ENCODE assay signal across 1 cellular context in the genomic region with DNA sequence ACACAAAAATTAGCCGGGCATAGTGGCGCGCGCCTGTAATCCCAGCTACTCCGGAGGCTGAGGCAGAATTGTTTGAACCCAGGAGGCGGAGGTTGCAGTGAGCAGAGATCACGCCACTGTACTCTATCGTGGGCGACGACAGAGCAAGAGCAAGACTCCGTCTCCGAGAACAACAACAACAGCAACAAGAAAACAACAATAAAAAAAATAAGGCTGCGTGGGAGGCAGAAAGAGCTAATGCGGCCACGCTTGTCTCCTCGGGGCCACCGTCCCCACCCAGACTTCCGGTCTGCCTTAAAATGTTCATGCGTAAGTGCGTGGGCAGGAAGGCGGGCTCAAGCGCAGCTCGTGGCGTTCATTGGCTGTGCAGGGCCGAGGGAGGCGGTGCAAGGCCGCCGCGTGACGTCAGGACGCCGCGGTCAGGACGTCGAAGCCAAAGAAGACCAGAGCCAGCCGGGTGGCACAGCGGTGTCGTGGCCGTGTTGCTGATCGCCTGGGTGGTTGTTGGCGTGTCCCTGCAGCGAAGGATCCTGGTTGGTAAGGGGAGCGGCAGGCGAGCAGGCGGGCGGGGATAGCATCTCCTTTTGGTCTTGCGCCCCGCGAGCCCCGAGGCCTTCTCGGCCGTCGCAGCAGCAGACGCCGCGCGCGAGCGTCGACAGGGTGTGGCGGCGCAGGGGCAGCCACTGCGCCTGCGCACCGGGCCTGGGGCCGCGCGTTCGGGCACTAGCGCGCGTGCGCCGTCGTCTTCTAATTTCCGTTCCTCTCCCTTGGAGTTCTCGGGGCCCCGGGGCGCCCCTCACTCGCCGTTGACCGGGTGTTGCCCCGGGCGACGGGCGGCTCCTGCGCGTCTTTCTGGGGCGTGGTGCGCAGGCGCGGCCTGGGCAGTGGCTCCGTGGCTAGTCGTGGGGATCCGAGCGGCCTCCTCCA.
TF ChIP-seq lines count a peak whose summit lies in the region.

A gene (plus strand): TSS at position 426 of the 927 bp plus-strand sequence. CDS start 2,146 bp downstream, outside the sequence.

TF ChIP-seq in HepG2, 621 proteins besides CTCF, POLR2A, EP300 and RAD21 (continued from another document and continues in another):
- TF ChIP-seq, protein P1, sequence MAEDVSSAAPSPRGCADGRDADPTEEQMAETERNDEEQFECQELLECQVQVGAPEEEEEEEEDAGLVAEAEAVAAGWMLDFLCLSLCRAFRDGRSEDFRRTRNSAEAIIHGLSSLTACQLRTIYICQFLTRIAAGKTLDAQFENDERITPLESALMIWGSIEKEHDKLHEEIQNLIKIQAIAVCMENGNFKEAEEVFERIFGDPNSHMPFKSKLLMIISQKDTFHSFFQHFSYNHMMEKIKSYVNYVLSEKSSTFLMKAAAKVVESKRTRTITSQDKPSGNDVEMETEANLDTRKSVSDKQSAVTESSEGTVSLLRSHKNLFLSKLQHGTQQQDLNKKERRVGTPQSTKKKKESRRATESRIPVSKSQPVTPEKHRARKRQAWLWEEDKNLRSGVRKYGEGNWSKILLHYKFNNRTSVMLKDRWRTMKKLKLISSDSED (CRISPR knock-in tag; IDR thresholded peaks at IDR 0.05), result no peak
- peak; percentile 80 for TF ChIP-seq MIER3 (CRISPR knock-in tag; IDR thresholded peaks at IDR 0.05; ENCODE audit: borderline replicate concordance)
- peak; percentile 84 for TF ChIP-seq HDAC1 (CRISPR knock-in tag; IDR thresholded peaks at IDR 0.05)
- TF ChIP-seq ZC3H13 (CRISPR knock-in tag; IDR thresholded peaks at IDR 0.05), result 0 out of 2 replicates have a peak, but pooled peaks have one; percentile 43
- TF ChIP-seq ZFP62 (CRISPR knock-in tag; IDR thresholded peaks at IDR 0.05), result no peak
- TF ChIP-seq, protein P2, sequence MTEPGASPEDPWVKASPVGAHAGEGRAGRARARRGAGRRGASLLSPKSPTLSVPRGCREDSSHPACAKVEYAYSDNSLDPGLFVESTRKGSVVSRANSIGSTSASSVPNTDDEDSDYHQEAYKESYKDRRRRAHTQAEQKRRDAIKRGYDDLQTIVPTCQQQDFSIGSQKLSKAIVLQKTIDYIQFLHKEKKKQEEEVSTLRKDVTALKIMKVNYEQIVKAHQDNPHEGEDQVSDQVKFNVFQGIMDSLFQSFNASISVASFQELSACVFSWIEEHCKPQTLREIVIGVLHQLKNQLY (CRISPR knock-in tag; IDR thresholded peaks at IDR 0.05), result 0 out of 2 replicates have a peak, but pooled peaks have one; percentile 9
- TF ChIP-seq NFKB2 (CRISPR knock-in tag; IDR thresholded peaks at IDR 0.05; ENCODE audit: borderline replicate concordance), result peak; percentile 97; the same call in 1 of the 2 replicates
- no peak for TF ChIP-seq FIP1L1 (IDR thresholded peaks at IDR 0.05; ENCODE audit: borderline replicate concordance, insufficient read depth, low read depth, low read length)
- TF ChIP-seq, protein P3, sequence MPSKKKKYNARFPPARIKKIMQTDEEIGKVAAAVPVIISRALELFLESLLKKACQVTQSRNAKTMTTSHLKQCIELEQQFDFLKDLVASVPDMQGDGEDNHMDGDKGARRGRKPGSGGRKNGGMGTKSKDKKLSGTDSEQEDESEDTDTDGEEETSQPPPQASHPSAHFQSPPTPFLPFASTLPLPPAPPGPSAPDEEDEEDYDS (CRISPR knock-in tag; IDR thresholded peaks at IDR 0.05), result peak; percentile 98
- TF ChIP-seq HNF4G (IDR thresholded peaks at IDR 0.05; ENCODE audit: borderline replicate concordance, low read depth, low read length), result no peak
- TF ChIP-seq HNF4G (CRISPR knock-in tag; IDR thresholded peaks at IDR 0.05; ENCODE audit: borderline replicate concordance, low read depth), result peak; percentile 75; the same call in 1 of the 2 replicates
- TF ChIP-seq BCL6 (CRISPR knock-in tag; IDR thresholded peaks at IDR 0.05), result peak; percentile 30; the same call in 1 of the 2 replicates
- peak; percentile 94; the same call in 1 of the 2 replicates for TF ChIP-seq ZNF225 (CRISPR knock-in tag; IDR thresholded peaks at IDR 0.05)
- peak; percentile 87; the same call in 1 of the 2 replicates for TF ChIP-seq ZSCAN21 (CRISPR knock-in tag; IDR thresholded peaks at IDR 0.05; ENCODE audit: borderline replicate concordance)
- TF ChIP-seq TBL1XR1 (IDR thresholded peaks at IDR 0.05; ENCODE audit: borderline replicate concordance, low read length, partially characterized antibody), result peak; percentile 34
- peak; percentile 69; the same call in 1 of the 2 replicates for TF ChIP-seq ZNF383 (CRISPR knock-in tag; IDR thresholded peaks at IDR 0.05; ENCODE audit: borderline replicate concordance)
- TF ChIP-seq, protein P4, sequence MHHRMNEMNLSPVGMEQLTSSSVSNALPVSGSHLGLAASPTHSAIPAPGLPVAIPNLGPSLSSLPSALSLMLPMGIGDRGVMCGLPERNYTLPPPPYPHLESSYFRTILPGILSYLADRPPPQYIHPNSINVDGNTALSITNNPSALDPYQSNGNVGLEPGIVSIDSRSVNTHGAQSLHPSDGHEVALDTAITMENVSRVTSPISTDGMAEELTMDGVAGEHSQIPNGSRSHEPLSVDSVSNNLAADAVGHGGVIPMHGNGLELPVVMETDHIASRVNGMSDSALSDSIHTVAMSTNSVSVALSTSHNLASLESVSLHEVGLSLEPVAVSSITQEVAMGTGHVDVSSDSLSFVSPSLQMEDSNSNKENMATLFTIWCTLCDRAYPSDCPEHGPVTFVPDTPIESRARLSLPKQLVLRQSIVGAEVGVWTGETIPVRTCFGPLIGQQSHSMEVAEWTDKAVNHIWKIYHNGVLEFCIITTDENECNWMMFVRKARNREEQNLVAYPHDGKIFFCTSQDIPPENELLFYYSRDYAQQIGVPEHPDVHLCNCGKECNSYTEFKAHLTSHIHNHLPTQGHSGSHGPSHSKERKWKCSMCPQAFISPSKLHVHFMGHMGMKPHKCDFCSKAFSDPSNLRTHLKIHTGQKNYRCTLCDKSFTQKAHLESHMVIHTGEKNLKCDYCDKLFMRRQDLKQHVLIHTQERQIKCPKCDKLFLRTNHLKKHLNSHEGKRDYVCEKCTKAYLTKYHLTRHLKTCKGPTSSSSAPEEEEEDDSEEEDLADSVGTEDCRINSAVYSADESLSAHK (CRISPR knock-in tag; IDR thresholded peaks at IDR 0.05; ENCODE audit: borderline replicate concordance), result no peak
- peak; percentile 65 for TF ChIP-seq ZNF670 (CRISPR knock-in tag; IDR thresholded peaks at IDR 0.05; ENCODE audit: borderline replicate concordance)
- TF ChIP-seq, protein P5, sequence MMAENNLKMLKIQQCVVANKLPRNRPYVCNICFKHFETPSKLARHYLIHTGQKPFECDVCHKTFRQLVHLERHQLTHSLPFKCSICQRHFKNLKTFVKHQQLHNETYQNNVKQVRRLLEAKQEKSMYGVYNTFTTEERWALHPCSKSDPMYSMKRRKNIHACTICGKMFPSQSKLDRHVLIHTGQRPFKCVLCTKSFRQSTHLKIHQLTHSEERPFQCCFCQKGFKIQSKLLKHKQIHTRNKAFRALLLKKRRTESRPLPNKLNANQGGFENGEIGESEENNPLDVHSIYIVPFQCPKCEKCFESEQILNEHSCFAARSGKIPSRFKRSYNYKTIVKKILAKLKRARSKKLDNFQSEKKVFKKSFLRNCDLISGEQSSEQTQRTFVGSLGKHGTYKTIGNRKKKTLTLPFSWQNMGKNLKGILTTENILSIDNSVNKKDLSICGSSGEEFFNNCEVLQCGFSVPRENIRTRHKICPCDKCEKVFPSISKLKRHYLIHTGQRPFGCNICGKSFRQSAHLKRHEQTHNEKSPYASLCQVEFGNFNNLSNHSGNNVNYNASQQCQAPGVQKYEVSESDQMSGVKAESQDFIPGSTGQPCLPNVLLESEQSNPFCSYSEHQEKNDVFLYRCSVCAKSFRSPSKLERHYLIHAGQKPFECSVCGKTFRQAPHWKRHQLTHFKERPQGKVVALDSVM (CRISPR knock-in tag; IDR thresholded peaks at IDR 0.05), result peak; percentile 52; the same call in 1 of the 2 replicates
- peak; percentile 66 for TF ChIP-seq ZNF781 (CRISPR knock-in tag; IDR thresholded peaks at IDR 0.05; ENCODE audit: borderline replicate concordance, not compliant biosample characterization)
- TF ChIP-seq, protein P6, sequence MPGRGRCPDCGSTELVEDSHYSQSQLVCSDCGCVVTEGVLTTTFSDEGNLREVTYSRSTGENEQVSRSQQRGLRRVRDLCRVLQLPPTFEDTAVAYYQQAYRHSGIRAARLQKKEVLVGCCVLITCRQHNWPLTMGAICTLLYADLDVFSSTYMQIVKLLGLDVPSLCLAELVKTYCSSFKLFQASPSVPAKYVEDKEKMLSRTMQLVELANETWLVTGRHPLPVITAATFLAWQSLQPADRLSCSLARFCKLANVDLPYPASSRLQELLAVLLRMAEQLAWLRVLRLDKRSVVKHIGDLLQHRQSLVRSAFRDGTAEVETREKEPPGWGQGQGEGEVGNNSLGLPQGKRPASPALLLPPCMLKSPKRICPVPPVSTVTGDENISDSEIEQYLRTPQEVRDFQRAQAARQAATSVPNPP (CRISPR knock-in tag; IDR thresholded peaks at IDR 0.05), result 0 out of 2 replicates have a peak, but pooled peaks have one; percentile 34
- peak; percentile 96 for TF ChIP-seq SALL1 (CRISPR knock-in tag; IDR thresholded peaks at IDR 0.05)
- TF ChIP-seq SIX1 (CRISPR knock-in tag; IDR thresholded peaks at IDR 0.05; ENCODE audit: borderline replicate concordance), result no peak
- TF ChIP-seq ESRRA (CRISPR knock-in tag; IDR thresholded peaks at IDR 0.05; ENCODE audit: low read depth), result no peak; the same call in none of the 2 replicates
- TF ChIP-seq, protein P7, sequence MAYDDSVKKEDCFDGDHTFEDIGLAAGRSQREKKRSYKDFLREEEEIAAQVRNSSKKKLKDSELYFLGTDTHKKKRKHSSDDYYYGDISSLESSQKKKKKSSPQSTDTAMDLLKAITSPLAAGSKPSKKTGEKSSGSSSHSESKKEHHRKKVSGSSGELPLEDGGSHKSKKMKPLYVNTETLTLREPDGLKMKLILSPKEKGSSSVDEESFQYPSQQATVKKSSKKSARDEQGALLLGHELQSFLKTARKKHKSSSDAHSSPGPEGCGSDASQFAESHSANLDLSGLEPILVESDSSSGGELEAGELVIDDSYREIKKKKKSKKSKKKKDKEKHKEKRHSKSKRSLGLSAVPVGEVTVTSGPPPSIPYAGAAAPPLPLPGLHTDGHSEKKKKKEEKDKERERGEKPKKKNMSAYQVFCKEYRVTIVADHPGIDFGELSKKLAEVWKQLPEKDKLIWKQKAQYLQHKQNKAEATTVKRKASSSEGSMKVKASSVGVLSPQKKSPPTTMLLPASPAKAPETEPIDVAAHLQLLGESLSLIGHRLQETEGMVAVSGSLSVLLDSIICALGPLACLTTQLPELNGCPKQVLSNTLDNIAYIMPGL (CRISPR knock-in tag; IDR thresholded peaks at IDR 0.05; ENCODE audit: borderline replicate concordance in 1 of 2, low read depth in 1 of 2), result peak; percentile 87 to 90; a peak in 3 of 4 replicates
- no peak for TF ChIP-seq SOX6 (IDR thresholded peaks at IDR 0.05)
- TF ChIP-seq SOX6 (CRISPR knock-in tag; IDR thresholded peaks at IDR 0.05), result peak; percentile 41; the same call in 1 of the 2 replicates
- TF ChIP-seq, protein P8, sequence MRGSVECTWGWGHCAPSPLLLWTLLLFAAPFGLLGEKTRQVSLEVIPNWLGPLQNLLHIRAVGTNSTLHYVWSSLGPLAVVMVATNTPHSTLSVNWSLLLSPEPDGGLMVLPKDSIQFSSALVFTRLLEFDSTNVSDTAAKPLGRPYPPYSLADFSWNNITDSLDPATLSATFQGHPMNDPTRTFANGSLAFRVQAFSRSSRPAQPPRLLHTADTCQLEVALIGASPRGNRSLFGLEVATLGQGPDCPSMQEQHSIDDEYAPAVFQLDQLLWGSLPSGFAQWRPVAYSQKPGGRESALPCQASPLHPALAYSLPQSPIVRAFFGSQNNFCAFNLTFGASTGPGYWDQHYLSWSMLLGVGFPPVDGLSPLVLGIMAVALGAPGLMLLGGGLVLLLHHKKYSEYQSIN (CRISPR knock-in tag; IDR thresholded peaks at IDR 0.05; ENCODE audit: borderline replicate concordance), result no peak
- no peak for TF ChIP-seq RARG (CRISPR knock-in tag; IDR thresholded peaks at IDR 0.05; ENCODE audit: low read depth)
- no peak for TF ChIP-seq ZNF569 (CRISPR knock-in tag; IDR thresholded peaks at IDR 0.05; ENCODE audit: borderline replicate concordance)
- TF ChIP-seq HES4 (CRISPR knock-in tag; IDR thresholded peaks at IDR 0.05; ENCODE audit: borderline replicate concordance), result peak; percentile 87
- TF ChIP-seq ZNF883 (CRISPR knock-in tag; IDR thresholded peaks at IDR 0.05; ENCODE audit: not compliant biosample characterization), result peak; percentile 97
- TF ChIP-seq, protein P9, sequence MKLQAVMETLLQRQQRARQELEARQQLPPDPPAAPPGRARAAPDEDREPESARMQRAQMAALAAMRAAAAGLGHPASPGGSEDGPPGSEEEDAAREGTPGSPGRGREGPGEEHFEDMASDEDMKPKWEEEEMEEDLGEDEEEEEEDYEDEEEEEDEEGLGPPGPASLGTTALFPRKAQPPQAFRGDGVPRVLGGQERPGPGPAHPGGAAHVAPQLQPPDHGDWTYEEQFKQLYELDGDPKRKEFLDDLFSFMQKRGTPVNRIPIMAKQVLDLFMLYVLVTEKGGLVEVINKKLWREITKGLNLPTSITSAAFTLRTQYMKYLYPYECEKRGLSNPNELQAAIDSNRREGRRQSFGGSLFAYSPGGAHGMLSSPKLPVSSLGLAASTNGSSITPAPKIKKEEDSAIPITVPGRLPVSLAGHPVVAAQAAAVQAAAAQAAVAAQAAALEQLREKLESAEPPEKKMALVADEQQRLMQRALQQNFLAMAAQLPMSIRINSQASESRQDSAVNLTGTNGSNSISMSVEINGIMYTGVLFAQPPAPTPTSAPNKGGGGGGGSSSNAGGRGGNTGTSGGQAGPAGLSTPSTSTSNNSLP (IDR thresholded peaks at IDR 0.05; ENCODE audit: low read depth, low read length), result no peak
- TF ChIP-seq, protein P10, sequence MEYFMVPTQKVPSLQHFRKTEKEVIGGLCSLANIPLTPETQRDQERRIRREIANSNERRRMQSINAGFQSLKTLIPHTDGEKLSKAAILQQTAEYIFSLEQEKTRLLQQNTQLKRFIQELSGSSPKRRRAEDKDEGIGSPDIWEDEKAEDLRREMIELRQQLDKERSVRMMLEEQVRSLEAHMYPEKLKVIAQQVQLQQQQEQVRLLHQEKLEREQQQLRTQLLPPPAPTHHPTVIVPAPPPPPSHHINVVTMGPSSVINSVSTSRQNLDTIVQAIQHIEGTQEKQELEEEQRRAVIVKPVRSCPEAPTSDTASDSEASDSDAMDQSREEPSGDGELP (IDR thresholded peaks at IDR 0.05; ENCODE audit: borderline replicate concordance, low read depth), result no peak
- TF ChIP-seq RBAK (CRISPR knock-in tag; IDR thresholded peaks at IDR 0.05), result no peak
- TF ChIP-seq SMAD9 (CRISPR knock-in tag; IDR thresholded peaks at IDR 0.05), result peak; percentile 46
- peak; percentile 65 for TF ChIP-seq TEAD3 (CRISPR knock-in tag; optimal IDR thresholded peaks at IDR 0.05; ENCODE audit: borderline replicate concordance)
- peak; percentile 95 for TF ChIP-seq KLF6 (CRISPR knock-in tag; IDR thresholded peaks at IDR 0.05)
- no peak for TF ChIP-seq GFI1 (CRISPR knock-in tag; IDR thresholded peaks at IDR 0.05; ENCODE audit: borderline replicate concordance)
- TF ChIP-seq, protein P11, sequence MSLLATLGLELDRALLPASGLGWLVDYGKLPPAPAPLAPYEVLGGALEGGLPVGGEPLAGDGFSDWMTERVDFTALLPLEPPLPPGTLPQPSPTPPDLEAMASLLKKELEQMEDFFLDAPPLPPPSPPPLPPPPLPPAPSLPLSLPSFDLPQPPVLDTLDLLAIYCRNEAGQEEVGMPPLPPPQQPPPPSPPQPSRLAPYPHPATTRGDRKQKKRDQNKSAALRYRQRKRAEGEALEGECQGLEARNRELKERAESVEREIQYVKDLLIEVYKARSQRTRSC (CRISPR knock-in tag; IDR thresholded peaks at IDR 0.05; ENCODE audit: low read depth), result peak; percentile 94; the same call in 1 of the 2 replicates
- TF ChIP-seq THYN1 (CRISPR knock-in tag; IDR thresholded peaks at IDR 0.05; ENCODE audit: borderline replicate concordance, low read depth), result no peak
- no peak for TF ChIP-seq SOX5 (CRISPR knock-in tag; IDR thresholded peaks at IDR 0.05; ENCODE audit: borderline replicate concordance)
- no peak for TF ChIP-seq PLRG1 (conservative IDR thresholded peaks at IDR 0.05)
- no peak; the same call in 1 of the 2 replicates for TF ChIP-seq HIVEP1 (CRISPR knock-in tag; IDR thresholded peaks at IDR 0.05)
- TF ChIP-seq SATB2 (CRISPR knock-in tag; IDR thresholded peaks at IDR 0.05), result 0 out of 2 replicates have a peak, but pooled peaks have one; percentile 30
